ENCODE assay signal across 8 cellular contexts in the genomic region with DNA sequence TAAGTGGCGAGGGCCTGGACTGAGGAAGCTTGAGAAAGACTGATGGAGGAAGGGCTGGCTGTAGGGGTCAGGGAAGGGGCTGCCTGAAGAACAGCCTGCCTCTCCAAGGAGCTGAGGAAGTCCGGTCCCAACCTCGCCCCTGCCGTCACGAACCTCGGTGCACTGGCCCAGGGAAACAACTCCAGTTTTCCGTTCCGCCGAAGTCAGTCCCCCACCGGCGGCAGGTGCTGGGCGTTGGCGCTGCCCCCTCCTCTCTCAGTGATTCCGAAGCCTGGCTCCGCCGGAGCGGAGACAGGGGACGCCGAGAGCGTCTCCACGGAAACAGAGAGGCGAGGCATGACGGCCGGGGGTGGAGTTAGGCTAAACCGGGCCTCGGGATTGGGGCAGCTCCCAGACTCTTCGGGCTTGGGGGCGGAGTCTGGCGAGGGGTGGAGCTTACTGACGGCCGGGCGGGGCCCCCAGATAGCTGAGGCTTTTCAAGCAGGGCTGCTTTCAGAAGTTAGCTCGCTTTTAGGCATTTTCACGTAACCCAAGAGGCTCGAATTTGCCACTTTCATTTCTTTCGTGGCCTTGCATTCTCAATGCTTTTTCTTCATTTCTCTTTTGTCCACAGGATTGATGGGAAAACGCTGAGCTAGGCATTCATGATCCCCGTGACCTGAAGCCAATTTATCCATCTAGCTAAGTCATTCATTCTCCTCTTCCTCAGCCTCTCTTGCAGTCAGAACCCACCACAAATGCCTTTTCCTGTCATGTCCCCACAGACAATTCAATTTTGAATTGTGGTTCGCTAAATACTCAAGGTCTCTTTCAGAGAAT. TPM values are rescaled to one million over a fixed set of nuclear protein-coding genes. Genes with fewer than 3 reads are reported as not detected.
DNase-seq lines count a peak whose midpoint lies in the region; ATAC-seq and TF ChIP-seq lines count a peak whose summit lies in the region.

A gene with protein sequence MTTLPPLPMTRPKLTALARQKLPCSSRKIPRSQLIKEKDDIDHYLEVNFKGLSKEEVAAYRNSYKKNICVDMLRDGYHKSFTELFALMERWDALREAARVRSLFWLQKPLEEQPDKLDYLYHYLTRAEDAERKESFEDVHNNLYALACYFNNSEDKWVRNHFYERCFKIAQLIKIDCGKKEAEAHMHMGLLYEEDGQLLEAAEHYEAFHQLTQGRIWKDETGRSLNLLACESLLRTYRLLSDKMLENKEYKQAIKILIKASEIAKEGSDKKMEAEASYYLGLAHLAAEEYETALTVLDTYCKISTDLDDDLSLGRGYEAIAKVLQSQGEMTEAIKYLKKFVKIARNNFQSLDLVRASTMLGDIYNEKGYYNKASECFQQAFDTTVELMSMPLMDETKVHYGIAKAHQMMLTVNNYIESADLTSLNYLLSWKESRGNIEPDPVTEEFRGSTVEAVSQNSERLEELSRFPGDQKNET (minus strand): TSS at position 309 of the 819 bp plus-strand sequence. CDS start 5,969 bp downstream, outside the sequence.

- no peaks in the 10 kb centered on the region for H3K9me2 ChIP-seq in OCI-LY7 (ENCODE audit: insufficient read depth, low read length)

- TF ChIP-seq POLR2A in esophagus muscularis mucosa (IDR thresholded peaks at IDR 0.05; ENCODE audit: low read depth), result no peak

- TF ChIP-seq CTCF in OCI-LY7 (conservative IDR thresholded peaks at IDR 0.05; ENCODE audit: low read length) (no peak), esophagus muscularis mucosa (IDR thresholded peaks at IDR 0.05) (no peak)

- H3K27ac ChIP-seq in OCI-LY7 (ENCODE audit: low read depth, low read length, poor library complexity, severe bottlenecking) (no peak within 1 kb of the TSS), esophagus muscularis mucosa (replicated peaks in 1 of 4) (no peak within 1 kb of the TSS), muscle layer of colon (ENCODE audit: low read depth, low read length) (no peak within 1 kb of the TSS)

- BruUV-seq in OCI-LY7 (replicated peaks; lab: Mats Ljungman, UMichigan), result no TSS peak

- TF ChIP-seq EP300 in esophagus muscularis mucosa (IDR thresholded peaks at IDR 0.05), result no peak

- H3K4me1 ChIP-seq in OCI-LY7 (ENCODE audit: insufficient read depth, low read length, poor library complexity, severe bottlenecking) (peaks cover 6% of the 10 kb centered on the region), esophagus muscularis mucosa (peaks cover 11 to 21% (median 18%) of the 10 kb centered on the region in 4 donors), muscle layer of colon (ENCODE audit: insufficient read depth, low read length) (peaks cover 8% of the 10 kb centered on the region)

- H3K4me1 Mint-ChIP-seq in activated T-cell treated with anti-CD3 and anti-CD28 coated beads, Interleukin-2, amount 50 U/mL, for 4 hours (ENCODE audit: low read depth), result peaks cover 27% of the 10 kb centered on the region

- H3K4me2 ChIP-seq in OCI-LY7 (ENCODE audit: low read length), result peak within 1 kb of the TSS; percentile 70

- H3K4me3 ChIP-seq in OCI-LY7 (ENCODE audit: low read depth, low read length, poor library complexity, severe bottlenecking), result peak within 1 kb of the TSS; percentile 59
- peak within 1 kb of the TSS; percentile 50 to 65 (median 57) for H3K4me3 ChIP-seq in esophagus muscularis mucosa
- peak within 1 kb of the TSS; percentile 65 to 74 for H3K4me3 ChIP-seq in muscle layer of colon (ENCODE audit: low read depth in 1 of 2, low read length in 2 of 2)

- H4K20me1 ChIP-seq in OCI-LY7 (ENCODE audit: insufficient read depth, low read length), result no peaks in the 10 kb centered on the region

- intact Hi-C loops in OCI-LY7 (cut with micrococcal nuclease; ENCODE audit: unreplicated experiment), result no loop called here
- intact Hi-C loops in esophagus muscularis mucosa (cut with DNase I), result no loop called here

- peak within 1 kb of the TSS; percentile 8 for H3K9ac ChIP-seq in muscle layer of colon (ENCODE audit: low read length)

- H3K36me3 Mint-ChIP-seq in activated T-cell treated with anti-CD3 and anti-CD28 coated beads, Interleukin-2, amount 50 U/mL, for 4 hours (ENCODE audit: insufficient read depth), result no peaks in the 10 kb centered on the region

- peak within 1 kb of the TSS; percentile 77 for H3K4me3 Mint-ChIP-seq in activated T-cell treated with anti-CD3 and anti-CD28 coated beads, Interleukin-2, amount 50 U/mL, for 4 hours

- H3K36me3 ChIP-seq in OCI-LY7 (ENCODE audit: insufficient read depth, low read length), result no peaks in the 10 kb centered on the region
- H3K36me3 ChIP-seq in esophagus muscularis mucosa, result no peaks in the 10 kb centered on the region
- H3K36me3 ChIP-seq in muscle layer of colon (ENCODE audit: insufficient read depth, low read length), result no peaks in the 10 kb centered on the region

- no peaks in the 10 kb centered on the region for H3K79me2 ChIP-seq in OCI-LY7 (ENCODE audit: insufficient read depth, low read depth, low read length)

- 2% methylated on average over 18 of the region's 39 CpGs for WGBS in esophagus muscularis mucosa

- POLR2A ChIA-PET in OCI-LY7 (lab: Charles Lee), result interaction anchor here (1.0 to 1.4 kb wide), 2 partner anchors 9 to 20 kb away, joined by 3 read pairs; no protein-coding TSS in a partner anchor

- peaks cover 13% of the 10 kb centered on the region for H3K27me3 Mint-ChIP-seq in activated T-cell treated with anti-CD3 and anti-CD28 coated beads, Interleukin-2, amount 50 U/mL, for 4 hours (ENCODE audit: low read depth)

- H3K27me3 ChIP-seq in esophagus muscularis mucosa (no peaks in the 10 kb centered on the region), muscle layer of colon (ENCODE audit: control insufficient read depth in 1 of 2, insufficient read depth in 2 of 2, low read length in 2 of 2) (no peaks in the 10 kb centered on the region)

- DNase-seq in COR-L47 (lab: John Stamatoyannopoulos, UW) (peak; percentile 96), HT-29 (ENCODE audit: low spot score) (peak; percentile 74), OCI-LY7 (ENCODE audit: low spot score) (peak; percentile 84), esophagus muscularis mucosa (ENCODE audit: extremely low spot score) (peak; percentile 96)
- peak; percentile 81 for DNase-seq in activated T-cell treated with anti-CD3 and anti-CD28 coated beads, Interleukin-2, amount 50 U/mL, for 4 hours
- DNase-seq in stimulated activated CD8-positive, alpha-beta memory T cell treated with anti-CD3 and anti-CD28 coated beads, Interleukin-4, amount 100 ng/mL, for 4 hours (ENCODE audit: low read depth in 2 of 2, low spot score in 1 of 2), result peak; percentile 65

- peak within 1 kb of the TSS; percentile 47; the same call in 1 of the 2 replicates for H2AFZ ChIP-seq in OCI-LY7 (ENCODE audit: low read length)

- ATAC-seq in GM21381 (IDR thresholded peaks at IDR 0.05; ENCODE audit: unreplicated experiment), result peak; percentile 100
- ATAC-seq in activated T-cell treated with anti-CD3 and anti-CD28 coated beads, Interleukin-2, amount 50 U/mL, for 4 hours, result peak; percentile 100

- CTCF ChIA-PET in OCI-LY7 (lab: Charles Lee; ENCODE audit: unreplicated experiment), result no interaction called here

- no peaks in the 10 kb centered on the region for H3K9me3 Mint-ChIP-seq in activated T-cell treated with anti-CD3 and anti-CD28 coated beads, Interleukin-2, amount 50 U/mL, for 4 hours

- no peaks in the 10 kb centered on the region for H3K9me3 ChIP-seq in OCI-LY7 (ENCODE audit: low read length)
- peaks cover 0 to under 1% (median 0%) of the 10 kb centered on the region in 4 donors for H3K9me3 ChIP-seq in esophagus muscularis mucosa
- no peaks in the 10 kb centered on the region for H3K9me3 ChIP-seq in muscle layer of colon (ENCODE audit: low read length)

RNA-seq across cellular contexts. Expression of the gene that starts here (rescaled TPM):
- total RNA-seq in HT-29 (2014; rRNA removed; shearing (Covaris generic)), result not detected in 2 replicates
- not detected in 2 replicates for total RNA-seq in OCI-LY7 (2014; rRNA removed; shearing (Covaris generic))
- total RNA-seq in OCI-LY7 (2022) (not detected in 2 replicates), esophagus muscularis mucosa (not detected)
- not detected for total RNA-seq in activated T-cell treated with anti-CD3 and anti-CD28 coated beads, Interleukin-2, amount 50 U/mL, for 4 hours

Comparison
In these comparisons a context has a peak if more than half of its experiments do, and no peak if none do; other contexts are left out.
1. Peak in DNase-seq in HT-29; RNA of the gene not detected or under 1 TPM.
2. Peak in DNase-seq, H3K4me3 ChIP-seq and H3K4me2 ChIP-seq in OCI-LY7; RNA of the gene not detected or under 1 TPM.
3. Peak in DNase-seq and ATAC-seq in activated T-cell treated with anti-CD3 and anti-CD28 coated beads, Interleukin-2, amount 50 U/mL, for 4 hours; RNA of the gene not detected or under 1 TPM.
4. Peak in DNase-seq and H3K4me3 ChIP-seq in esophagus muscularis mucosa; RNA of the gene not detected or under 1 TPM.